1 cellular context compared by ENCODE assay signal in the genomic region with DNA sequence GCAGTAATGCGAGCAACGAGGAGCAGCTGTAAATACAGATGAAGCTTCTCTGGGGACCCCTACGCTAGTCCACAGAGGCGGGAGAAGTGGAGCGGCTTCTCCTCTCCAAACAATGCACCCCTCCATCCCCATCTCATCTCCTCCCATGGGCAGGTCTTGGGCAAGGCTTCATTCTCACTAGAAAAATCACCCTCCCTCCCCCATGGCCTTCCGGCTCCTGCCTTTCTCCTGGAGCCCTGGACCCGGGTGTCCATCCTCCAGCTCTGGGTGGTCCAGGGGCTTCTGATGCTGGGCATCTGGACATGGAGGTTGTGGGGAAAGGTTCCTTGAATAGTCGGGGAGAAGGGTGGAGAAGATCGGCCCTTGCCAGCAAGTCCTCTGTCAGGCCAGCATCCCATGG.
TF ChIP-seq lines count a peak whose summit lies in the region.

No MANE protein-coding gene starts in this region.

TF ChIP-seq in IMR-90, 13 proteins besides CTCF, POLR2A, EP300 and RAD21:
- TF ChIP-seq, protein P1, sequence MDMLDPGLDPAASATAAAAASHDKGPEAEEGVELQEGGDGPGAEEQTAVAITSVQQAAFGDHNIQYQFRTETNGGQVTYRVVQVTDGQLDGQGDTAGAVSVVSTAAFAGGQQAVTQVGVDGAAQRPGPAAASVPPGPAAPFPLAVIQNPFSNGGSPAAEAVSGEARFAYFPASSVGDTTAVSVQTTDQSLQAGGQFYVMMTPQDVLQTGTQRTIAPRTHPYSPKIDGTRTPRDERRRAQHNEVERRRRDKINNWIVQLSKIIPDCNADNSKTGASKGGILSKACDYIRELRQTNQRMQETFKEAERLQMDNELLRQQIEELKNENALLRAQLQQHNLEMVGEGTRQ (IDR thresholded peaks at IDR 0.05; ENCODE audit: low read depth, low read length) = no peak
- TF ChIP-seq RFX5 (IDR thresholded peaks at IDR 0.05; ENCODE audit: low read depth, low read length) (no peak), SMC3 (IDR thresholded peaks at IDR 0.05; ENCODE audit: low read depth, low read length) (no peak), NFE2L2 (IDR thresholded peaks at IDR 0.05; ENCODE audit: low read depth, low read length) (no peak), MAZ (IDR thresholded peaks at IDR 0.05; ENCODE audit: borderline replicate concordance, low read depth, low read length) (no peak)
